ENCODE assay signal across 19 cellular contexts in genomic region chr21:26777166-26777565, GRCh38.
DNase-seq lines count a peak whose midpoint lies in the region; ATAC-seq and TF ChIP-seq lines count a peak whose summit lies in the region.
"Had no signal": no experiment of that assay in that cellular context is flagged by ENCODE, and none has a peak within 500 bp of the region (broad histone marks: within the 10 kb centered on the region; RNA-seq: fewer than 3 reads in every experiment).

No MANE protein-coding gene starts in this region.

- H3K4me3 Mint-ChIP-seq in progenitor cell of endocrine pancreas (ENCODE audit: low read depth), result no peak overlapping the region
- H3K4me3 Mint-ChIP-seq: CD4-positive, CD25-positive, alpha-beta regulatory T cell had no signal

- H3K56ac ChIP-seq in IMR-90 (ENCODE audit: extremely low read depth, insufficient read depth, low read length), result no peak overlapping the region

- peak overlapping the region; percentile 20; the same call in 2 of the 3 replicates for H2BK15ac ChIP-seq in IMR-90 (ENCODE audit: low read depth, low read length)

- H2BK120ac ChIP-seq in IMR-90 (ENCODE audit: low read depth, low read length) (0 out of 2 replicates have a peak overlapping the region, but pooled peaks have one; percentile 22), trophoblast cell (ENCODE audit: insufficient read depth, low read length, poor library complexity) (no peak overlapping the region)

- no peaks in the 10 kb centered on the region for H3K79me2 ChIP-seq in trophoblast cell (ENCODE audit: control insufficient read depth, insufficient read depth, low read length, poor library complexity)

- H3K36me3 ChIP-seq in IMR-90 (ENCODE audit: control insufficient read depth, insufficient read depth, low read length) (no peaks in the 10 kb centered on the region), brain microvascular endothelial cell (replicated peaks) (no peaks in the 10 kb centered on the region), trophoblast cell (ENCODE audit: control insufficient read depth in 1 of 2, insufficient read depth in 2 of 2, low read length in 2 of 2) (peaks cover 0 to 2% of the 10 kb centered on the region in 2 experiments)
- H3K36me3 ChIP-seq: BLaER1 had no signal

- no TSS peak for BruUV-seq in IMR-90 (replicated peaks; lab: Mats Ljungman, UMichigan)

- intact Hi-C loops in IMR-90 (cut with micrococcal nuclease), result no loop called here

- no peak overlapping the region for H2AK9ac ChIP-seq in IMR-90 (replicated peaks; ENCODE audit: low read depth, low read length, poor library complexity)

- H3K4ac ChIP-seq in IMR-90 (ENCODE audit: low read depth, low read length) (no peak overlapping the region), trophoblast cell (ENCODE audit: low read depth, low read length) (no peak overlapping the region)

- H3K23ac ChIP-seq in IMR-90 (ENCODE audit: low read depth, low read length) (no peak overlapping the region), trophoblast cell (ENCODE audit: low read length) (no peak overlapping the region)

- H3K4me2 ChIP-seq in IMR-90 (ENCODE audit: low read depth, low read length) (no peak overlapping the region; the same call in 1 of the 2 replicates), trophoblast cell (ENCODE audit: low read length) (no peak overlapping the region)
- H3K4me2 ChIP-seq: BLaER1 had no signal

- peaks cover 2% of the 10 kb centered on the region; the same call in 1 of the 2 replicates for H3K4me1 ChIP-seq in IMR-90 (ENCODE audit: control insufficient read depth, insufficient read depth, low read length)
- H3K4me1 ChIP-seq in trophoblast cell (ENCODE audit: control insufficient read depth in 1 of 2, insufficient read depth in 2 of 2, low read length in 2 of 2), result peaks cover 0 to 5% of the 10 kb centered on the region in 2 experiments
- H3K4me1 ChIP-seq: BLaER1 had no signal

- H3K27me3 ChIP-seq in IMR-90 (ENCODE audit: control insufficient read depth, insufficient read depth, low read length) (no peaks in the 10 kb centered on the region), brain microvascular endothelial cell (replicated peaks) (no peaks in the 10 kb centered on the region), trophoblast cell (ENCODE audit: insufficient read depth, low read length) (no peaks in the 10 kb centered on the region)
- H3K27me3 ChIP-seq: BLaER1 had no signal

- no peak overlapping the region; a peak in 1 of 4 replicates for H4K8ac ChIP-seq in IMR-90 (ENCODE audit: low read depth in 2 of 2, low read length in 2 of 2)
- no peak overlapping the region for H4K8ac ChIP-seq in trophoblast cell (ENCODE audit: low read depth, low read length)

- H2BK12ac ChIP-seq in trophoblast cell (ENCODE audit: low read length), result no peak overlapping the region

- no peak overlapping the region for H2AFZ ChIP-seq in IMR-90 (replicated peaks; ENCODE audit: low read length, poor library complexity)
- no peak overlapping the region for H2AFZ ChIP-seq in trophoblast cell (ENCODE audit: insufficient read depth, low read length, poor library complexity)

- CTCF ChIA-PET in IMR-90 (lab: Yijun Ruan, JAX), result no interaction called here

- no peaks in the 10 kb centered on the region for H3K36me3 Mint-ChIP-seq in progenitor cell of endocrine pancreas (ENCODE audit: insufficient read depth)
- H3K36me3 Mint-ChIP-seq: CD4-positive, CD25-positive, alpha-beta regulatory T cell had no signal

- H3K27ac Mint-ChIP-seq in progenitor cell of endocrine pancreas, result no peak overlapping the region
- H3K27ac Mint-ChIP-seq: CD4-positive, CD25-positive, alpha-beta regulatory T cell had no signal

- H4K5ac ChIP-seq in IMR-90 (ENCODE audit: low read depth, low read length), result peak overlapping the region; percentile 59; the same call in 1 of the 2 replicates

- TF ChIP-seq POLR2A in IMR-90 (IDR thresholded peaks at IDR 0.05; ENCODE audit: low read depth, low read length), result no peak

- no peaks in the 10 kb centered on the region for H3K27me3 Mint-ChIP-seq in progenitor cell of endocrine pancreas
- H3K27me3 Mint-ChIP-seq: CD4-positive, CD25-positive, alpha-beta regulatory T cell had no signal

- 0 out of 2 replicates have a peak overlapping the region, but pooled peaks have one; percentile 33 for H2BK20ac ChIP-seq in IMR-90 (ENCODE audit: low read depth, low read length)

- POLR2A ChIA-PET in IMR-90 (lab: Charles Lee; ENCODE audit: unreplicated experiment), result no interaction called here

- no peaks in the 10 kb centered on the region for H3K9me3 ChIP-seq in IMR-90 (ENCODE audit: control insufficient read depth, insufficient read depth, low read length)
- H3K9me3 ChIP-seq in trophoblast cell (ENCODE audit: insufficient read depth, low read depth, low read length), result no peaks in the 10 kb centered on the region
- H3K9me3 ChIP-seq: BLaER1 had no signal

- H2BK5ac ChIP-seq in IMR-90 (ENCODE audit: low read depth, low read length, poor library complexity, severe bottlenecking) (peak overlapping the region; percentile 79), trophoblast cell (ENCODE audit: low read depth, low read length, poor library complexity) (no peak overlapping the region)

- H3K9ac ChIP-seq in IMR-90 (ENCODE audit: low read depth, low read length), result no peak overlapping the region
- H3K9ac ChIP-seq in trophoblast cell (ENCODE audit: low read length), result no peak overlapping the region
- H3K9ac ChIP-seq: BLaER1 had no signal

- no peak overlapping the region for H4K12ac ChIP-seq in trophoblast cell (ENCODE audit: low read depth, low read length)

- peak; percentile 68 for DNase-seq in EH (ENCODE audit: low read depth)
- DNase-seq in IMR-90, result peak; percentile 31
- peak; percentile 47 for DNase-seq in brain microvascular endothelial cell
- peak in 1 of 2 donors; percentile 71 for DNase-seq in trophoblast cell
- DNase-seq in progenitor cell of endocrine pancreas (ENCODE audit: low spot score, unreplicated experiment), result no peak
- DNase-seq: CD4-positive, CD25-positive, alpha-beta regulatory T cell; MV-4-11; NCI-H1105; NCI-H146; NCI-H1930; NCI-H526 treated with DMSO at 0.1 percent for 48 hours; SHP77 had no signal

- no peak overlapping the region for H4K91ac ChIP-seq in IMR-90 (ENCODE audit: insufficient read depth, low read depth, low read length)
- no peak overlapping the region for H4K91ac ChIP-seq in trophoblast cell (ENCODE audit: low read depth, low read length)

- dilution Hi-C loops in IMR-90 (cut with HindIII; ENCODE audit: low sequenced_read_pairs, unreplicated experiment), result no loop called here

- in situ Hi-C loops in IMR-90 (cut with MboI; ENCODE audit: low sequenced_read_pairs), result no loop called here
- in situ Hi-C loops in brain microvascular endothelial cell (cut with HindIII; ENCODE audit: low pct_ligation_motif_present, low sequenced_read_pairs), result no loop called here

- H3K14ac ChIP-seq in IMR-90 (replicated peaks; ENCODE audit: low read depth, low read length) (peak overlapping the region; percentile 27; the same call in 1 of the 2 replicates), trophoblast cell (ENCODE audit: low read length) (no peak overlapping the region)

- H3K9me3 Mint-ChIP-seq in progenitor cell of endocrine pancreas (ENCODE audit: low read depth), result peaks cover 3% of the 10 kb centered on the region

- H4K20me1 ChIP-seq in IMR-90 (ENCODE audit: insufficient read depth, low read length), result no peaks in the 10 kb centered on the region
- H4K20me1 ChIP-seq: BLaER1 had no signal

- H3K79me1 ChIP-seq in IMR-90 (ENCODE audit: low read depth in 1 of 2, low read length in 2 of 2) (no peaks in the 10 kb centered on the region), trophoblast cell (ENCODE audit: low read length) (peaks cover 4% of the 10 kb centered on the region)

- TF ChIP-seq CTCF in IMR-90 (conservative IDR thresholded peaks at IDR 0.05; ENCODE audit: low read depth, low read length), result no peak
- TF ChIP-seq CTCF in brain microvascular endothelial cell (IDR thresholded peaks at IDR 0.05; ENCODE audit: low read depth, low read length, missing control alignments), result no peak
- no peak for TF ChIP-seq CTCF in progenitor cell of endocrine pancreas (IDR thresholded peaks at IDR 0.05; ENCODE audit: unreplicated experiment)

- H3K27ac ChIP-seq in IMR-90 (ENCODE audit: insufficient read depth, low read length) (no peak overlapping the region), brain microvascular endothelial cell (peak overlapping the region; percentile 46), trophoblast cell (ENCODE audit: low read depth, low read length) (peak overlapping the region; percentile 49)
- H3K27ac ChIP-seq: BLaER1, RWPE1 had no signal

- H3K18ac ChIP-seq in IMR-90 (ENCODE audit: low read depth, low read length), result peak overlapping the region; percentile 75; the same call in 1 of the 2 replicates
- H3K18ac ChIP-seq in trophoblast cell (ENCODE audit: low read length), result no peak overlapping the region

- no peak overlapping the region for H3K4me3 ChIP-seq in IMR-90 (ENCODE audit: insufficient read depth, low read depth, low read length)
- H3K4me3 ChIP-seq in brain microvascular endothelial cell (ENCODE audit: low read depth, low read length), result no peak overlapping the region
- no peak overlapping the region for H3K4me3 ChIP-seq in trophoblast cell (ENCODE audit: low read depth, low read length)
- H3K4me3 ChIP-seq: BLaER1, K562 had no signal

- H3K9me1 ChIP-seq in IMR-90 (ENCODE audit: insufficient read depth, low read length), result no peaks in the 10 kb centered on the region

- WGBS in IMR-90 (ENCODE audit: extremely low coverage in 2 of 2, insufficient read length in 1 of 2), 2 experiments, result no CpG with 5 or more reads among the region's 5 CpGs
- WGBS in trophoblast cell (ENCODE audit: extremely low coverage, insufficient coverage, insufficient read length), result no CpG with 5 or more reads among the region's 5 CpGs

- no peak for TF ChIP-seq RAD21 in IMR-90 (IDR thresholded peaks at IDR 0.05; ENCODE audit: low read length)

- H2AK5ac ChIP-seq in IMR-90 (ENCODE audit: low read depth, low read length), result no peak overlapping the region
- H2AK5ac ChIP-seq in trophoblast cell (ENCODE audit: low read length), result no peak overlapping the region

- no peaks in the 10 kb centered on the region for H3K4me1 Mint-ChIP-seq in progenitor cell of endocrine pancreas (ENCODE audit: low read depth)
- H3K4me1 Mint-ChIP-seq: CD4-positive, CD25-positive, alpha-beta regulatory T cell had no signal

- ATAC-seq in IMR-90 (ENCODE audit: low read depth) (peak; percentile 46; the same call in 1 of the 2 replicates), HG03571 (IDR thresholded peaks at IDR 0.05; ENCODE audit: unreplicated experiment) (no peak), HG03521 (IDR thresholded peaks at IDR 0.05; ENCODE audit: unreplicated experiment) (no peak)
- ATAC-seq: HepG2, K562, Panc1 had no signal

TF ChIP-seq in IMR-90, 13 proteins besides CTCF, POLR2A, EP300 and RAD21:
- TF ChIP-seq BHLHE40 (IDR thresholded peaks at IDR 0.05; ENCODE audit: low read depth, low read length) (no peak), MAFK (IDR thresholded peaks at IDR 0.05; ENCODE audit: low read depth, low read length) (no peak), RFX5 (IDR thresholded peaks at IDR 0.05; ENCODE audit: low read depth, low read length) (no peak), CHD1 (IDR thresholded peaks at IDR 0.05; ENCODE audit: low read depth, low read length) (no peak), MAZ (IDR thresholded peaks at IDR 0.05; ENCODE audit: borderline replicate concordance, low read depth, low read length) (no peak), RCOR1 (IDR thresholded peaks at IDR 0.05; ENCODE audit: insufficient replicate concordance, low read length) (no peak), FOS (IDR thresholded peaks at IDR 0.05; ENCODE audit: low read depth, low read length) (no peak)
